15 cellular contexts compared by ENCODE assay signal in genomic region chr19:43467730-43468129, GRCh38. TPM values are rescaled to one million over a fixed set of nuclear protein-coding genes. Genes with fewer than 3 reads are reported as not detected.
DNase-seq lines count a peak whose midpoint lies in the region; ATAC-seq and TF ChIP-seq lines count a peak whose summit lies in the region.
"Had no signal": no experiment of that assay in that cellular context is flagged by ENCODE, and none has a peak within 500 bp of the region (broad histone marks: within the 10 kb centered on the region; RNA-seq: fewer than 3 reads in every experiment).

No MANE protein-coding gene starts in this region.

- H3K27me3 Mint-ChIP-seq in central memory CD8-positive, alpha-beta T cell, result no peaks in the 10 kb centered on the region
- H3K27me3 Mint-ChIP-seq in natural killer cell (ENCODE audit: low read depth in 2 of 2), result peaks cover 0 to 3% of the 10 kb centered on the region in 2 donors

- H3K36me3 Mint-ChIP-seq in central memory CD8-positive, alpha-beta T cell (ENCODE audit: insufficient read depth), result peaks cover 6% of the 10 kb centered on the region
- H3K36me3 Mint-ChIP-seq in natural killer cell, result no peaks in the 10 kb centered on the region

- DNase-seq in EL (peak; percentile 52), OCI-M1 (lab: John Stamatoyannopoulos, UW) (peak; percentile 47), natural killer cell (no peak), HK-2 (ENCODE audit: unreplicated experiment) (no peak), caudate nucleus (lab: John Stamatoyannopoulos, UW) (no peak)
- DNase-seq in central memory CD8-positive, alpha-beta T cell (ENCODE audit: low spot score in 2 of 2), result no peak
- DNase-seq: activated T-cell treated with anti-CD3 and anti-CD28 coated beads, Interleukin-2, amount 50 U/mL, for 4 hours; cerebellar nuclear complex; DND-41; heart right ventricle; NCI-H1694 treated with DMSO at 0.1 percent for 48 hours; sigmoid colon; T1000 had no signal

- TF ChIP-seq CTCF in natural killer cell (IDR thresholded peaks at IDR 0.05), result no peak

- H3K4me1 Mint-ChIP-seq in central memory CD8-positive, alpha-beta T cell, result peaks cover 33% of the 10 kb centered on the region
- H3K4me1 Mint-ChIP-seq in natural killer cell, result peaks cover 5 to 38% of the 10 kb centered on the region in 2 donors

- no peaks in the 10 kb centered on the region for H3K9me3 Mint-ChIP-seq in central memory CD8-positive, alpha-beta T cell
- H3K9me3 Mint-ChIP-seq in natural killer cell, result no peaks in the 10 kb centered on the region
- H3K9me3 Mint-ChIP-seq: activated T-cell treated with anti-CD3 and anti-CD28 coated beads, Interleukin-2, amount 50 U/mL, for 4 hours had no signal

- H3K27ac ChIP-seq in caudate nucleus (ENCODE audit: low read depth, low read length), result no peak overlapping the region
- H3K27ac ChIP-seq: heart right ventricle, sigmoid colon had no signal

- peak overlapping the region; percentile 38 for H3K27ac Mint-ChIP-seq in central memory CD8-positive, alpha-beta T cell (ENCODE audit: low read depth)
- peak overlapping the region; percentile 36 to 49 for H3K27ac Mint-ChIP-seq in natural killer cell

- ATAC-seq in central memory CD8-positive, alpha-beta T cell (replicated peaks; ENCODE audit: extremely low read depth, poor library complexity, severe bottlenecking), result no peak
- ATAC-seq in natural killer cell, result no peak
- ATAC-seq in HG03095 (IDR thresholded peaks at IDR 0.05; ENCODE audit: unreplicated experiment), result no peak
- no peak for ATAC-seq in GM19351 (IDR thresholded peaks at IDR 0.05; ENCODE audit: unreplicated experiment)
- ATAC-seq: activated T-cell treated with anti-CD3 and anti-CD28 coated beads, Interleukin-2, amount 50 U/mL, for 4 hours; heart right ventricle had no signal

- intact Hi-C loops in natural killer cell (cut with micrococcal nuclease), result no loop called here

- H3K4me3 Mint-ChIP-seq in central memory CD8-positive, alpha-beta T cell, result no peak overlapping the region
- no peak overlapping the region for H3K4me3 Mint-ChIP-seq in natural killer cell
- H3K4me3 Mint-ChIP-seq: activated T-cell treated with anti-CD3 and anti-CD28 coated beads, Interleukin-2, amount 50 U/mL, for 4 hours had no signal

RNA-seq across cellular contexts. Expression of gene LYPD3, which starts 2.3 kb away (rescaled TPM):
- total RNA-seq in natural killer cell, result 1 to 10 TPM; 1.3 to 2.4 (median 1.7) TPM

RNA-seq across cellular contexts. Expression of gene PHLDB3, which starts 36.8 kb away (rescaled TPM):
- 10 to 100 TPM; 24.5 to 24.9 (median 24.8) TPM for total RNA-seq in natural killer cell

RNA-seq across cellular contexts. Expression of gene TEX101, which starts 53.0 kb away (rescaled TPM):
- 1 to 10 TPM in 1 of 3 donors, not detected in 2; 1.4 TPM for total RNA-seq in natural killer cell
- total RNA-seq: activated T-cell treated with anti-CD3 and anti-CD28 coated beads, Interleukin-2, amount 50 U/mL, for 4 hours; heart right ventricle; sigmoid colon had no signal

RNA-seq across cellular contexts. Expression of gene ETHE1, which starts 59.3 kb away (rescaled TPM):
- total RNA-seq in natural killer cell, result 10 to 100 TPM; 22.0 to 25.6 (median 24.6) TPM

Comparison
In these comparisons a context has a peak if more than half of its experiments do, and no peak if none do; other contexts are left out.
1. DNase-seq: peak in EL (single experiment) and OCI-M1 (single experiment); none in central memory CD8-positive, alpha-beta T cell (0 of 2), natural killer cell (single experiment), HK-2 (single experiment) and caudate nucleus (0 of 61).